Comparison of ENCODE assay signal across 22 cellular contexts in genomic region chr5:124420952-124421351, GRCh38.
"Had no signal": no experiment of that assay in that cellular context is flagged by ENCODE, and none has a peak within 500 bp of the region (broad histone marks: within the 10 kb centered on the region; RNA-seq: fewer than 3 reads in every experiment).

No MANE protein-coding gene starts in this region.

- H3K4me1 ChIP-seq: colonic mucosa, psoas muscle, right lobe of liver, transverse colon had no signal

- H3K4me3 Mint-ChIP-seq: nephron; stimulated activated naive CD8-positive, alpha-beta T cell treated with anti-CD3 and anti-CD28 coated beads, Interleukin-15, amount 100 ng/mL, for 72 hours had no signal

- H3K4me3 ChIP-seq: colonic mucosa, hepatocyte, lung, psoas muscle, right lobe of liver, thoracic aorta, transverse colon had no signal

- H3K27me3 ChIP-seq: colonic mucosa, hepatocyte, neutrophil, right lobe of liver, transverse colon had no signal

- DNase-seq: colonic mucosa; dermis blood vessel endothelial cell; foreskin melanocyte; head of caudate nucleus; kidney; left cardiac atrium; left ventricle myocardium superior; mesendoderm; psoas muscle; retina; right lobe of liver; stimulated activated CD4-positive, alpha-beta T cell treated with anti-CD3 and anti-CD28 coated beads, Interleukin-15, amount 100 ng/mL, for 24 hours; stimulated activated CD4-positive, alpha-beta T cell treated with anti-CD3 and anti-CD28 coated beads, Interleukin-1b, Interleukin-23, amount 100 ng/mL, for 48 hours; stimulated activated CD4-positive, alpha-beta T cell treated with anti-CD3 and anti-CD28 coated beads, Interleukin-4, amount 100 ng/mL, for 24 hours; stimulated activated naive B cell treated with anti-CD40 and anti-IgM and Interleukin-4, amounts not matched to agents 10 μg/mL and 1 μg/mL and 100 μg/mL, for 72 hours; stimulated activated naive CD8-positive, alpha-beta T cell treated with anti-CD3 and anti-CD28 coated beads, Interleukin-15, amount 100 ng/mL, for 72 hours; transverse colon had no signal

- H3K27me3 Mint-ChIP-seq: stimulated activated naive CD8-positive, alpha-beta T cell treated with anti-CD3 and anti-CD28 coated beads, Interleukin-15, amount 100 ng/mL, for 72 hours had no signal

- H3K27ac Mint-ChIP-seq: nephron; stimulated activated naive CD8-positive, alpha-beta T cell treated with anti-CD3 and anti-CD28 coated beads, Interleukin-15, amount 100 ng/mL, for 72 hours had no signal

- H3K9me3 ChIP-seq: colonic mucosa, neutrophil, right lobe of liver, transverse colon had no signal

- H3K36me3 ChIP-seq: colonic mucosa, neutrophil, right lobe of liver, thoracic aorta, transverse colon had no signal

- H3K79me2 ChIP-seq: hepatocyte had no signal

- ATAC-seq: left cardiac atrium, left ventricle myocardium superior, psoas muscle, right lobe of liver had no signal

- H3K27ac ChIP-seq: colonic mucosa, hepatocyte, neutrophil, psoas muscle, right lobe of liver, thoracic aorta, transverse colon had no signal

- H3K4me2 ChIP-seq: hepatocyte had no signal

- H3K4me1 Mint-ChIP-seq: stimulated activated naive CD8-positive, alpha-beta T cell treated with anti-CD3 and anti-CD28 coated beads, Interleukin-15, amount 100 ng/mL, for 72 hours had no signal

- H2AFZ ChIP-seq: hepatocyte had no signal
